1 cellular context compared by ENCODE assay signal in the genomic region with DNA sequence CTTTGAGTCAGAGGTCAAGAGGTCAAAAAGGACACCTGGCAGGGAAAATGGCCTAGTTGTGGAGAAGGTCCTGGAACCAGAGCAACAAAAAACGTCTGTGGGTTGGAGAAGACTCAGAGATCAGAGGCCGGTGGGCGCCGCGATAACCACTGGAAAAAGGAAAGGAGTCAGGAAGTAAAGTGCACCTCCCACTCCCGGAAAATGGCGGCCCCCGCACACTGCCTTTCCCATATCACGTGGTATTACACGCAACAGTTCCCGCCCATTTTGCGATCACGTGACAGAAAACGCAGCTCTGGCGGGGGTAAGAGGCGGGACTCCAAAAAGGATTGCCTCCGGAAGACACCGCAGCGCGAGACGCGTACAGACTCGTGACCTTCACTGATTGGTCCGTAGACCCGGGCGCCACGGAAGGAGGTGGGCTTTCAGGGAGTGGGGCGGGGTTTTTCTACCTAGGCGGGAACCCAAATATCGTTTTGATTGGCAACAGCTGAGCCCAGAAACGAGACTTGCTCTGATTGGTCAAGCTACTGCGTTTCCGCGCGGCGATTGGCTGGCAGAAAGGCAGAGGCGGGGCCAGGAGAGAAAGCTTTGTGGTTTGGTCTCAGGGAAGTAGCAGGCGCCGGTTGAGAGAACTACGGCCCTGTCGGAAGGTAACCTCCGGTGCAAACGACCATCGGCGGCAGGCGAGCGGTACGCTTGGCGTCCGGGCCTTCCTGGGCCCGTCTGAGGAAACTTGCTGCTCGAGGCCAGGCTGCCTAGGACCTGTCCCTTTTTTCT.
TF ChIP-seq lines count a peak whose summit lies in the region.

A gene with protein sequence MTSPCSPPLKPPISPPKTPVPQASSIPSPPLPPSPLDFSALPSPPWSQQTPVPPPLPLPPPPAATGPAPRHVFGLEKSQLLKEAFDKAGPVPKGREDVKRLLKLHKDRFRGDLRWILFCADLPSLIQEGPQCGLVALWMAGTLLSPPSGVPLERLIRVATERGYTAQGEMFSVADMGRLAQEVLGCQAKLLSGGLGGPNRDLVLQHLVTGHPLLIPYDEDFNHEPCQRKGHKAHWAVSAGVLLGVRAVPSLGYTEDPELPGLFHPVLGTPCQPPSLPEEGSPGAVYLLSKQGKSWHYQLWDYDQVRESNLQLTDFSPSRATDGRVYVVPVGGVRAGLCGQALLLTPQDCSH (minus strand): TSS at position 193 of the 780 bp plus-strand sequence. CDS start 674 bp downstream, outside the sequence.

TF ChIP-seq in K562, 482 proteins besides CTCF, POLR2A, EP300 and RAD21 (continued from another document and continues in another):
- no peak for TF ChIP-seq SREBF2 (CRISPR knock-in tag; IDR thresholded peaks at IDR 0.05)
- no peak for TF ChIP-seq KDM1A (IDR thresholded peaks at IDR 0.05)
- TF ChIP-seq ZNF778 (CRISPR knock-in tag; IDR thresholded peaks at IDR 0.05) = no peak
- TF ChIP-seq BRD4 (IDR thresholded peaks at IDR 0.05) = peak; percentile 74
- TF ChIP-seq IFI16 (CRISPR knock-in tag; IDR thresholded peaks at IDR 0.05) = no peak
- TF ChIP-seq MTA2 (IDR thresholded peaks at IDR 0.05; ENCODE audit: low read depth) = peak; percentile 63
- peak; percentile 83 for TF ChIP-seq ZNF134 (CRISPR knock-in tag; conservative IDR thresholded peaks at IDR 0.05)
- peak; percentile 100 for TF ChIP-seq RAD51 (IDR thresholded peaks at IDR 0.05; ENCODE audit: borderline replicate concordance, low read depth)
- TF ChIP-seq NR2F6 (CRISPR knock-in tag; IDR thresholded peaks at IDR 0.05) = peak; percentile 91; the same call in 1 of the 2 replicates
- TF ChIP-seq OTX1 (CRISPR knock-in tag; IDR thresholded peaks at IDR 0.05) = peak; percentile 36; the same call in 1 of the 2 replicates
- TF ChIP-seq ZNF592 (IDR thresholded peaks at IDR 0.05) = peak; percentile 92
- peak; percentile 18; the same call in 1 of the 2 replicates for TF ChIP-seq ZNF766 (CRISPR knock-in tag; conservative IDR thresholded peaks at IDR 0.05)
- no peak; the same call in 1 of the 2 replicates for TF ChIP-seq GTF2E2 (tag; IDR thresholded peaks at IDR 0.05)
- no peak for TF ChIP-seq ZSCAN32 (CRISPR knock-in tag; IDR thresholded peaks at IDR 0.05)
- TF ChIP-seq NCOA6 (IDR thresholded peaks at IDR 0.05) = no peak
- TF ChIP-seq NCOA2 (IDR thresholded peaks at IDR 0.05; ENCODE audit: partially characterized antibody in 2 of 2) = no peak
- TF ChIP-seq TAF1 (IDR thresholded peaks at IDR 0.05; ENCODE audit: control insufficient read depth, extremely low read depth, insufficient read depth, low read length, severe bottlenecking) = peak; percentile 61
- no peak for TF ChIP-seq HDAC3 (IDR thresholded peaks at IDR 0.05; ENCODE audit: borderline replicate concordance, partially characterized antibody)
- TF ChIP-seq ZC3H8 (IDR thresholded peaks at IDR 0.05) = no peak
- peak; percentile 67 for TF ChIP-seq RBBP5 (IDR thresholded peaks at IDR 0.05; ENCODE audit: borderline replicate concordance, insufficient read depth, low read length, poor library complexity, severe bottlenecking)
- TF ChIP-seq RBM15 (IDR thresholded peaks at IDR 0.05; ENCODE audit: insufficient read depth, low read length) = no peak
- peak; percentile 41; the same call in 1 of the 2 replicates for TF ChIP-seq ZNF239 (CRISPR knock-in tag; IDR thresholded peaks at IDR 0.05)
- TF ChIP-seq EHMT2 (IDR thresholded peaks at IDR 0.05) = no peak; the same call in 1 of the 2 replicates
- no peak; the same call in none of the 2 replicates for TF ChIP-seq FOXP1 (CRISPR knock-in tag; IDR thresholded peaks at IDR 0.05)
- no peak for TF ChIP-seq TAF15 (IDR thresholded peaks at IDR 0.05; ENCODE audit: low read depth, low read length)
- TF ChIP-seq FOXA3 (CRISPR knock-in tag; conservative IDR thresholded peaks at IDR 0.05 in 1 of 2, IDR thresholded peaks at IDR 0.05 in 1 of 2) = no peak
- peak; percentile 57; the same call in 1 of the 2 replicates for TF ChIP-seq ZNF76 (CRISPR knock-in tag; IDR thresholded peaks at IDR 0.05; ENCODE audit: borderline replicate concordance)
- TF ChIP-seq, protein P1, sequence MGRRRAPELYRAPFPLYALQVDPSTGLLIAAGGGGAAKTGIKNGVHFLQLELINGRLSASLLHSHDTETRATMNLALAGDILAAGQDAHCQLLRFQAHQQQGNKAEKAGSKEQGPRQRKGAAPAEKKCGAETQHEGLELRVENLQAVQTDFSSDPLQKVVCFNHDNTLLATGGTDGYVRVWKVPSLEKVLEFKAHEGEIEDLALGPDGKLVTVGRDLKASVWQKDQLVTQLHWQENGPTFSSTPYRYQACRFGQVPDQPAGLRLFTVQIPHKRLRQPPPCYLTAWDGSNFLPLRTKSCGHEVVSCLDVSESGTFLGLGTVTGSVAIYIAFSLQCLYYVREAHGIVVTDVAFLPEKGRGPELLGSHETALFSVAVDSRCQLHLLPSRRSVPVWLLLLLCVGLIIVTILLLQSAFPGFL (CRISPR knock-in tag; IDR thresholded peaks at IDR 0.05) = no peak
- TF ChIP-seq CXXC5 (CRISPR knock-in tag; IDR thresholded peaks at IDR 0.05) = peak; percentile 99
- TF ChIP-seq ATF1 (CRISPR knock-in tag; IDR thresholded peaks at IDR 0.05) = no peak
- peak; percentile 97 for TF ChIP-seq ATF1 (tag; IDR thresholded peaks at IDR 0.05)
- no peak for TF ChIP-seq KLF10 (CRISPR knock-in tag; IDR thresholded peaks at IDR 0.05)
- TF ChIP-seq POLR2B (IDR thresholded peaks at IDR 0.05; ENCODE audit: low read depth, partially characterized antibody) = peak; percentile 78
- TF ChIP-seq, protein P2, sequence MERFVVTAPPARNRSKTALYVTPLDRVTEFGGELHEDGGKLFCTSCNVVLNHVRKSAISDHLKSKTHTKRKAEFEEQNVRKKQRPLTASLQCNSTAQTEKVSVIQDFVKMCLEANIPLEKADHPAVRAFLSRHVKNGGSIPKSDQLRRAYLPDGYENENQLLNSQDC (CRISPR knock-in tag; IDR thresholded peaks at IDR 0.05) = no peak
- TF ChIP-seq STAT5A (IDR thresholded peaks at IDR 0.05; ENCODE audit: borderline replicate concordance, low read length) = peak; percentile 18; the same call in 1 of the 2 replicates
- no peak for TF ChIP-seq DLX4 (CRISPR knock-in tag; IDR thresholded peaks at IDR 0.05)
- no peak for TF ChIP-seq PYGO2 (tag; IDR thresholded peaks at IDR 0.05)
- TF ChIP-seq TEAD2 (tag; IDR thresholded peaks at IDR 0.05) = no peak
- TF ChIP-seq TCF3 (CRISPR knock-in tag; IDR thresholded peaks at IDR 0.05) = peak; percentile 47
- TF ChIP-seq CREM (IDR thresholded peaks at IDR 0.05; ENCODE audit: low read depth) = peak; percentile 93
- no peak; the same call in 1 of the 2 replicates for TF ChIP-seq NCOR1 (IDR thresholded peaks at IDR 0.05)
- TF ChIP-seq CCNT2 (IDR thresholded peaks at IDR 0.05; ENCODE audit: borderline replicate concordance, extremely low read depth, insufficient read length, low read depth, low read length) = no peak
- no peak for TF ChIP-seq HMG20A (CRISPR knock-in tag; conservative IDR thresholded peaks at IDR 0.05)
- no peak for TF ChIP-seq ZC3H4 (CRISPR knock-in tag; IDR thresholded peaks at IDR 0.05; ENCODE audit: borderline replicate concordance)
- TF ChIP-seq CREBBP (IDR thresholded peaks at IDR 0.05; ENCODE audit: low read depth, low read length) = no peak
- TF ChIP-seq ZNF311 (CRISPR knock-in tag; IDR thresholded peaks at IDR 0.05) = no peak
- TF ChIP-seq ZNF274 (IDR thresholded peaks at IDR 0.05; ENCODE audit: borderline replicate concordance, low read depth, low read length) = no peak
- TF ChIP-seq FUS (optimal IDR thresholded peaks at IDR 0.05; ENCODE audit: low read depth, low read length) = no peak
- no peak for TF ChIP-seq RUNX1 (IDR thresholded peaks at IDR 0.05; ENCODE audit: low read depth)
- TF ChIP-seq SP1 (CRISPR knock-in tag; IDR thresholded peaks at IDR 0.05) = peak; percentile 97
- no peak for TF ChIP-seq CTBP1 (IDR thresholded peaks at IDR 0.05; ENCODE audit: borderline replicate concordance)
- no peak for TF ChIP-seq DNMT1 (IDR thresholded peaks at IDR 0.05)
- no peak for TF ChIP-seq MCM3 (IDR thresholded peaks at IDR 0.05)
- no peak for TF ChIP-seq POLR3A (IDR thresholded peaks at IDR 0.05; ENCODE audit: borderline replicate concordance, extremely low read depth, insufficient read depth, insufficient read length)
- TF ChIP-seq ADNP (tag; IDR thresholded peaks at IDR 0.05) = no peak
- no peak for TF ChIP-seq PCBP1 (IDR thresholded peaks at IDR 0.05; ENCODE audit: low read depth, low read length, poor library complexity, severe bottlenecking)
- peak; percentile 76; the same call in 1 of the 2 replicates for TF ChIP-seq CREB3 (tag; conservative IDR thresholded peaks at IDR 0.05; ENCODE audit: low read depth)
- peak; percentile 86; the same call in 1 of the 2 replicates for TF ChIP-seq SREBF1 (IDR thresholded peaks at IDR 0.05; ENCODE audit: borderline replicate concordance, low read depth, low read length)
- TF ChIP-seq GTF2B (IDR thresholded peaks at IDR 0.05; ENCODE audit: extremely low read depth, insufficient read length) = no peak
- peak; percentile 84 for TF ChIP-seq POLR2H (tag; IDR thresholded peaks at IDR 0.05; ENCODE audit: low read depth)
- TF ChIP-seq ZNF507 (tag; conservative IDR thresholded peaks at IDR 0.05) = no peak
- peak; percentile 90 for TF ChIP-seq PHF20 (IDR thresholded peaks at IDR 0.05; ENCODE audit: partially characterized antibody)
- TF ChIP-seq ZNF431 (CRISPR knock-in tag; IDR thresholded peaks at IDR 0.05) = no peak
- TF ChIP-seq, protein P3, sequence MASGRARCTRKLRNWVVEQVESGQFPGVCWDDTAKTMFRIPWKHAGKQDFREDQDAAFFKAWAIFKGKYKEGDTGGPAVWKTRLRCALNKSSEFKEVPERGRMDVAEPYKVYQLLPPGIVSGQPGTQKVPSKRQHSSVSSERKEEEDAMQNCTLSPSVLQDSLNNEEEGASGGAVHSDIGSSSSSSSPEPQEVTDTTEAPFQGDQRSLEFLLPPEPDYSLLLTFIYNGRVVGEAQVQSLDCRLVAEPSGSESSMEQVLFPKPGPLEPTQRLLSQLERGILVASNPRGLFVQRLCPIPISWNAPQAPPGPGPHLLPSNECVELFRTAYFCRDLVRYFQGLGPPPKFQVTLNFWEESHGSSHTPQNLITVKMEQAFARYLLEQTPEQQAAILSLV (tag; IDR thresholded peaks at IDR 0.05) = peak; percentile 73; the same call in 1 of the 2 replicates
- no peak for TF ChIP-seq SFPQ (IDR thresholded peaks at IDR 0.05; ENCODE audit: low read depth, low read length)
- no peak for TF ChIP-seq PHB2 (IDR thresholded peaks at IDR 0.05; ENCODE audit: low read depth)
